4 cellular contexts compared by ENCODE assay signal in genomic region chr15:72608084-72608483, GRCh38. TPM values are rescaled to one million over a fixed set of nuclear protein-coding genes. Genes with fewer than 3 reads are reported as not detected.
"Had no signal": no experiment of that assay in that cellular context is flagged by ENCODE, and none has a peak within 500 bp of the region (broad histone marks: within the 10 kb centered on the region; RNA-seq: fewer than 3 reads in every experiment).

No MANE protein-coding gene starts in this region.

RNA-seq across cellular contexts. Expression of gene GOLGA6B, which starts 46.4 kb away (rescaled TPM):
- total RNA-seq: GM23248, H1, H4, HFFc6 had no signal
- polyA plus RNA-seq: GM23248 had no signal
